14 cellular contexts compared by ENCODE assay signal in the genomic region with DNA sequence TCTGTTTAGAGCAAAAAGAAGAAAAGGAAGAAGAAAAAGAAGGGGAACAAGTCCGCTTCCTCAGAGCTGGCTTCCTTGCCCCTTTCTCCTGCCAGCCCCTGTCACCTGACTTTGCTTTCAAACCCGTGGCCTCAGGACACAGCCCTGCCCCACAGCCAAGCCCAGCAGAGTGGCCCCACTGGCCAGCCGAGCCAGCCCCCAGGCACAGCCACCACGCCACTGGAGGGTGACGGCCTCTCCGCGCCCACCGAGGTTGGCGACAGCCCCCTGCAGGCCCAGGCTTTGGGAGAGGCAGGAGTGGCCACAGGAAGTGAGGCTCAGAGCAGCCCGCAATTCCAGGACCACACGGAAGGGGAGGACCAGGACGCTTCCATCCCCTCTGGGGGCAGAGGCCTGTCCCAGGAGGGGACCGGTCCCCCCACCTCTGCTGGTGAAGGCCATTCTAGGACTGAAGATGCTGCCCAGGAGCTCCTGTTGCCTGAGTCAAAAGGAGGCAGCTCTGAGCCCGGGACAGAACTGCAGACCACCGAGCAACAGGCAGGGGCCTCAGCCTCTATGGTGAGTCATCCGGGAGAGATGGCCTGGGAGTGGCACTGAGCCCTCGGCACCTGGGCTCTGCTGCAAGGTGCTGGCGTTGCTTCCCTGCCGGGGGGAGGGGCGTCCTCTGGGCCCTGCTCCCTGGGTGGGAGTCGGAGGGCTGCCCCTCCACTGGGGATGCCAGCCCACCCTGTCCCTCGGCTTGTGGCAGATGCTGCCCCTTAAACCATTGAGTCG. TPM values are rescaled to one million over a fixed set of nuclear protein-coding genes. Genes with fewer than 3 reads are reported as not detected.
DNase-seq lines count a peak whose midpoint lies in the region; ATAC-seq, FAIRE-seq and TF ChIP-seq lines count a peak whose summit lies in the region.
"Had no signal": no experiment of that assay in that cellular context is flagged by ENCODE, and none has a peak within 500 bp of the region (broad histone marks: within the 10 kb centered on the region; RNA-seq: fewer than 3 reads in every experiment).

No MANE protein-coding gene starts in this region.

- no peak overlapping the region for H2AK5ac ChIP-seq in H9 (ENCODE audit: insufficient read length, low read length)

- ATAC-seq in CD4-positive, CD25-positive, alpha-beta regulatory T cell (ENCODE audit: low read depth in 2 of 2): no peak
- ATAC-seq in GM12878 (no peak), mucosa of descending colon (peak; percentile 13), HG03159 (IDR thresholded peaks at IDR 0.05; ENCODE audit: unreplicated experiment) (no peak)

- no peak overlapping the region for H3K9ac ChIP-seq in H9 (ENCODE audit: extremely low read depth, insufficient read length, low read length)
- H3K9ac ChIP-seq in GM12878 (ENCODE audit: control insufficient read depth, insufficient read depth, low read length): no peak overlapping the region
- H3K9ac ChIP-seq: KMS-11 had no signal

- no peaks in the 10 kb centered on the region for H3K4me1 ChIP-seq in CD4-positive, CD25-positive, alpha-beta regulatory T cell (ENCODE audit: control insufficient read depth, insufficient read depth, low read length, poor library complexity, severe bottlenecking)
- H3K4me1 ChIP-seq in H9 (ENCODE audit: insufficient read depth, low read length) (no peaks in the 10 kb centered on the region), GM12878 (ENCODE audit: control insufficient read depth, insufficient read depth, low read length) (no peaks in the 10 kb centered on the region), mucosa of descending colon (ENCODE audit: low read depth) (no peaks in the 10 kb centered on the region), Caco-2 (0 out of 2 replicates have a peak, but pooled peaks cover 4% of the 10 kb centered on the region)

- H3K27me3 ChIP-seq in CD4-positive, CD25-positive, alpha-beta regulatory T cell (ENCODE audit: control insufficient read depth, insufficient read depth, low read length): no peaks in the 10 kb centered on the region
- H3K27me3 ChIP-seq in H9 (ENCODE audit: insufficient read depth, low read length): no peaks in the 10 kb centered on the region
- H3K27me3 ChIP-seq in GM12878 (replicated peaks in 1 of 2; ENCODE audit: control insufficient read depth in 2 of 2, insufficient read depth in 2 of 2, low read length in 1 of 2): no peaks in the 10 kb centered on the region
- H3K27me3 ChIP-seq in Caco-2 (replicated peaks; ENCODE audit: control insufficient read depth, insufficient read depth, low read length): no peaks in the 10 kb centered on the region

- H3K79me1 ChIP-seq in H9 (ENCODE audit: insufficient read depth, low read depth, low read length, poor library complexity, severe bottlenecking): no peaks in the 10 kb centered on the region

- H3K36me3 Mint-ChIP-seq in CD4-positive, CD25-positive, alpha-beta regulatory T cell: peaks cover 32% of the 10 kb centered on the region
- H3K36me3 Mint-ChIP-seq in H9 (ENCODE audit: insufficient read depth in 1 of 3, low read depth in 3 of 3) (peaks cover 21 to 41% (median 39%) of the 10 kb centered on the region in 3 experiments), Caco-2 (ENCODE audit: insufficient read depth, unreplicated experiment) (peaks cover 35% of the 10 kb centered on the region)

- in situ Hi-C loops in GM12878 (cut with MboI): no loop called here

- WGBS in H9 (ENCODE audit: extremely low coverage, insufficient read length, low lambda C conversion rate): no CpG with 5 or more reads among the region's 23 CpGs
- WGBS in GM12878 (ENCODE audit: insufficient coverage, insufficient replicate concordance, low lambda C conversion rate, missing lambda C conversion rate): 97% methylated on average over 23 of the region's 23 CpGs

- H4K91ac ChIP-seq in H9 (ENCODE audit: insufficient read length, low read depth, low read length): no peak overlapping the region

- no peak for DNase-seq in CD4-positive, CD25-positive, alpha-beta regulatory T cell
- no peak for DNase-seq in H9
- no peak for DNase-seq in GM12878 (ENCODE audit: low read depth, low spot score)
- DNase-seq in mucosa of descending colon: peak in 1 of 3 donors; percentile 40
- DNase-seq in NOMO-1 (lab: John Stamatoyannopoulos, UW; ENCODE audit: unreplicated experiment in 2 of 2): no peak
- DNase-seq in Caco-2: no peak
- DNase-seq: activated CD4-positive, CD25-positive, alpha-beta regulatory T cell treated with anti-CD3 and anti-CD28 coated beads, Interleukin-2, amount 50 U/mL, for 72 hours; activated effector memory CD4-positive, alpha-beta T cell treated with anti-CD3 and anti-CD28 coated beads, Interleukin-2, amount 50 U/mL, for 16 hours; kidney glomerular epithelial cell; NCI-H2029 treated with DMSO at 0.1 percent for 48 hours had no signal

- no peak overlapping the region for H2BK12ac ChIP-seq in H9 (ENCODE audit: insufficient read length, low read depth, low read length)

- TF ChIP-seq EP300 in GM12878 (IDR thresholded peaks at IDR 0.05; ENCODE audit: borderline replicate concordance in 1 of 2, control insufficient read depth in 1 of 2, low read depth in 2 of 2, low read length in 2 of 2): no peak

- H2AFZ ChIP-seq in H9 (ENCODE audit: low read length): no peak overlapping the region
- no peak overlapping the region for H2AFZ ChIP-seq in GM12878 (ENCODE audit: control insufficient read depth, low read depth, low read length)

- H4K5ac ChIP-seq in H9 (ENCODE audit: insufficient read length, low read depth, low read length): no peak overlapping the region

- H3K79me2 ChIP-seq in H9 (ENCODE audit: insufficient read depth, low read length) (no peaks in the 10 kb centered on the region), GM12878 (ENCODE audit: control insufficient read depth, insufficient read depth, low read length) (no peaks in the 10 kb centered on the region; the same call in 1 of the 2 replicates)

- BruUV-seq in GM12878 (replicated peaks; lab: Mats Ljungman, UMichigan) (TSS peak; percentile 73), Caco-2 (replicated peaks; lab: Mats Ljungman, UMichigan) (no TSS peak)

- no peak overlapping the region for H4K8ac ChIP-seq in H9 (replicated peaks; ENCODE audit: insufficient read length, low read depth, low read length)

- H4K20me1 ChIP-seq in H9 (ENCODE audit: control insufficient read depth, insufficient read depth, insufficient read length) (peaks cover 3% of the 10 kb centered on the region), GM12878 (ENCODE audit: control insufficient read depth, insufficient read depth) (0 out of 2 replicates have a peak, but pooled peaks cover 2% of the 10 kb centered on the region)

- H3K27ac Mint-ChIP-seq in CD4-positive, CD25-positive, alpha-beta regulatory T cell: peak overlapping the region in 2 of 3 donors; percentile 5 to 38
- H3K27ac Mint-ChIP-seq in H9 (peak overlapping the region; percentile 8 to 52 (median 42); a peak in 5 of 7 replicates), Caco-2 (ENCODE audit: unreplicated experiment) (no peak overlapping the region)

- no peak for TF ChIP-seq RAD21 in GM12878 (IDR thresholded peaks at IDR 0.05; ENCODE audit: insufficient read depth, low read depth, low read length)

- CTCF ChIA-PET in GM12878 (lab: Yijun Ruan, JAX): no interaction called here
- CTCF ChIA-PET in Caco-2 (lab: Charles Lee): no interaction called here

- H2BK15ac ChIP-seq in H9 (ENCODE audit: low read depth, low read length): no peak overlapping the region

- H3K14ac ChIP-seq in H9 (ENCODE audit: insufficient read depth, low read length): no peak overlapping the region

- no peak overlapping the region for H3K56ac ChIP-seq in H9 (ENCODE audit: insufficient read length, low read depth, low read length)

- no peak overlapping the region for H3T11ph ChIP-seq in H9 (ENCODE audit: low read length)

- no peaks in the 10 kb centered on the region for H3K9me3 Mint-ChIP-seq in CD4-positive, CD25-positive, alpha-beta regulatory T cell
- H3K9me3 Mint-ChIP-seq in H9 (no peaks in the 10 kb centered on the region), Caco-2 (ENCODE audit: unreplicated experiment) (no peaks in the 10 kb centered on the region)
- H3K9me3 Mint-ChIP-seq: neural crest cell had no signal

- POLR2A ChIA-PET in GM12878 (lab: Charles Lee): no interaction called here
- POLR2A ChIA-PET in Caco-2 (lab: Charles Lee): no interaction called here

- no peak overlapping the region for H3K4me3 ChIP-seq in CD4-positive, CD25-positive, alpha-beta regulatory T cell (ENCODE audit: low read depth, low read length)
- H3K4me3 ChIP-seq in GM12878: no peak overlapping the region
- no peak overlapping the region for H3K4me3 ChIP-seq in mucosa of descending colon
- no peak overlapping the region for H3K4me3 ChIP-seq in Caco-2 (ENCODE audit: low read depth, low read length)

- SMC1A ChIA-PET in GM12878 (lab: Charles Lee; ENCODE audit: uncharacterized antibody, unreplicated experiment): no interaction called here

- no peak for FAIRE-seq in GM12878 (lab: Jason Lieb, UNC)
- FAIRE-seq: bronchial epithelial cell had no signal

- H3K23ac ChIP-seq in H9 (ENCODE audit: insufficient read length, low read depth, low read length): no peak overlapping the region

- no peaks in the 10 kb centered on the region for H3K9me3 ChIP-seq in CD4-positive, CD25-positive, alpha-beta regulatory T cell (ENCODE audit: control insufficient read depth in 2 of 2, low read length in 2 of 2)
- H3K9me3 ChIP-seq in H9 (ENCODE audit: control insufficient read depth, low read depth, low read length) (no peaks in the 10 kb centered on the region), GM12878 (replicated peaks; ENCODE audit: control insufficient read depth, insufficient read depth, low read length) (no peaks in the 10 kb centered on the region), mucosa of descending colon (no peaks in the 10 kb centered on the region), Caco-2 (no peaks in the 10 kb centered on the region)

- no peak overlapping the region for H2BK120ac ChIP-seq in H9 (ENCODE audit: low read depth, low read length, poor library complexity, severe bottlenecking)

- peak overlapping the region; percentile 14 for H3K27ac ChIP-seq in CD4-positive, CD25-positive, alpha-beta regulatory T cell (ENCODE audit: insufficient read depth, low read length, poor library complexity, severe bottlenecking)
- H3K27ac ChIP-seq in H9 (ENCODE audit: insufficient read length, low read depth, low read length) (no peak overlapping the region), GM12878 (ENCODE audit: control insufficient read depth, insufficient read depth) (no peak overlapping the region)
- H3K27ac ChIP-seq: KMS-11 had no signal

- no peak for TF ChIP-seq CTCF in H9 (conservative IDR thresholded peaks at IDR 0.05)
- TF ChIP-seq CTCF in GM12878 (IDR thresholded peaks at IDR 0.05 in 2 of 3, conservative IDR thresholded peaks at IDR 0.05 in 1 of 3; ENCODE audit: control insufficient read depth in 2 of 3, extremely low read depth in 1 of 3, insufficient read depth in 1 of 3, low read depth in 3 of 3, low read length in 3 of 3): no peak
- no peak for TF ChIP-seq CTCF in mucosa of descending colon (IDR thresholded peaks at IDR 0.05)
- no peak for TF ChIP-seq CTCF in Caco-2 (IDR thresholded peaks at IDR 0.05; ENCODE audit: insufficient read depth in 1 of 2, low read depth in 1 of 2, low read length in 1 of 2, severe bottlenecking in 1 of 2, unreplicated experiment in 1 of 2)

- no peak overlapping the region for H3K18ac ChIP-seq in H9 (ENCODE audit: insufficient read length, low read depth, low read length)

- RAD21 ChIA-PET in GM12878 (lab: Charles Lee; ENCODE audit: unreplicated experiment): interaction anchor here (0.6 kb wide), 1 partner anchor 23 kb away, joined by 4 read pairs; no protein-coding TSS in a partner anchor

- H2BK20ac ChIP-seq in H9 (ENCODE audit: low read depth, low read length, poor library complexity, severe bottlenecking): no peak overlapping the region

- no peak for TF ChIP-seq POLR2A in GM12878 (IDR thresholded peaks at IDR 0.05; ENCODE audit: low read depth, low read length)

- H3K27me3 Mint-ChIP-seq in CD4-positive, CD25-positive, alpha-beta regulatory T cell: no peaks in the 10 kb centered on the region
- no peaks in the 10 kb centered on the region; the same call in 1 of the 2 replicates for H3K27me3 Mint-ChIP-seq in H9 (ENCODE audit: low read depth)
- no peaks in the 10 kb centered on the region for H3K27me3 Mint-ChIP-seq in Caco-2 (ENCODE audit: insufficient read depth, unreplicated experiment)

- no peaks in the 10 kb centered on the region for H3K23me2 ChIP-seq in H9 (ENCODE audit: insufficient read length, low read depth, low read length, poor library complexity, severe bottlenecking)

- H3K36me3 ChIP-seq in CD4-positive, CD25-positive, alpha-beta regulatory T cell (ENCODE audit: control insufficient read depth, insufficient read depth, low read length): peaks cover 63% of the 10 kb centered on the region
- H3K36me3 ChIP-seq in GM12878 (ENCODE audit: control insufficient read depth in 2 of 2, insufficient read depth in 2 of 2, low read length in 1 of 2) (peaks cover 9 to 41% of the 10 kb centered on the region in 2 experiments; a peak in 3 of 4 replicates), mucosa of descending colon (ENCODE audit: low read depth) (peaks cover 12% of the 10 kb centered on the region), Caco-2 (ENCODE audit: control insufficient read depth, insufficient read depth, low read length) (peaks cover 4% of the 10 kb centered on the region)

- no peak overlapping the region for H2BK5ac ChIP-seq in H9 (ENCODE audit: insufficient read length, low read length)

- peaks cover 0 to 12% (median 3%) of the 10 kb centered on the region in 4 donors for H3K4me1 Mint-ChIP-seq in CD4-positive, CD25-positive, alpha-beta regulatory T cell
- H3K4me1 Mint-ChIP-seq in H9 (peaks cover 6 to 14% of the 10 kb centered on the region in 2 experiments), Caco-2 (ENCODE audit: low read depth, unreplicated experiment) (no peaks in the 10 kb centered on the region)

- H3K4me3 Mint-ChIP-seq in CD4-positive, CD25-positive, alpha-beta regulatory T cell: no peak overlapping the region
- H3K4me3 Mint-ChIP-seq in H9 (no peak overlapping the region), Caco-2 (ENCODE audit: unreplicated experiment) (no peak overlapping the region)
- H3K4me3 Mint-ChIP-seq: neural crest cell had no signal

- H3K4ac ChIP-seq in H9 (ENCODE audit: low read depth, low read length): no peak overlapping the region

- H3K4me2 ChIP-seq in H9 (ENCODE audit: insufficient read depth, insufficient read length, low read length) (no peak overlapping the region), GM12878 (ENCODE audit: control insufficient read depth, insufficient read depth) (no peak overlapping the region)
- H3K4me2 ChIP-seq: KMS-11 had no signal

- intact Hi-C loops in GM12878 (cut with micrococcal nuclease; ENCODE audit: unreplicated experiment): no loop called here
- intact Hi-C loops in mucosa of descending colon (cut with DNase I, micrococcal nuclease): no loop called here
- intact Hi-C loops in Caco-2 (cut with micrococcal nuclease; ENCODE audit: unreplicated experiment): no loop called here

RNA-seq across cellular contexts. Expression of gene RNF213, which starts 27.3 kb away (rescaled TPM):
- 666 TPM for total RNA-seq in CD4-positive, CD25-positive, alpha-beta regulatory T cell
- polyA plus RNA-seq in CD4-positive, CD25-positive, alpha-beta regulatory T cell: 10 to 100 TPM; 27.6 to 33.7 (median 31.2) TPM
- total RNA-seq in H9 (2021) (32.5 and 34.3 TPM in 2 replicates), GM12878 (2014; rRNA removed) (84.7 and 105 TPM in 2 replicates), GM12878 (2014; rRNA removed; fragmentation: Illumina TruSeq; extraction: Trizol) (54.8 and 60.3 TPM in 2 replicates), GM12878 (2021) (129 and 145 TPM in 2 replicates), mucosa of descending colon (100 to 1,000 TPM; 135 to 143 (median 136) TPM), Caco-2 (2022) (61.4 and 70.5 TPM in 2 replicates)
- total RNA-seq in GM12878 (2013; cell fraction: nucleolus; rRNA removed): 595 and 707 TPM in 2 replicates
- 66.3 TPM for polyA plus RNA-seq in GM12878 (2011; ENCODE audit: low read depth)
- polyA plus RNA-seq in GM12878 (2011; rRNA removed) (58.2 and 76.8 TPM in 2 replicates), GM12878 (2014; fragmentation: Illumina TruSeq; extraction: Trizol) (97.1 and 113 TPM in 2 replicates), GM12878 (2014; fragmentation: Nextera tagmentation; extraction: Ambion mirVana) (10 to 100 TPM; 18.6 to 23.6 TPM), GM12878 (2014; rRNA removed) (79.3 and 95.1 TPM in 2 replicates), GM12878 (2016; fragmentation: Nextera tagmentation; extraction: Ambion mirVana) (10 to 100 TPM; 52.4 to 53.6 TPM)
- 51.9 and 56.6 TPM in 2 replicates for polyA plus RNA-seq in GM12878 (2011; cell fraction: cytosol; rRNA removed)
- 460 and 635 TPM in 2 replicates for polyA plus RNA-seq in GM12878 (2011; cell fraction: nucleus; rRNA removed)
- polyA plus RNA-seq in GM12878 (2012): 82.0 and 104 TPM in 2 replicates
- polyA minus RNA-seq in GM12878 (2011; rRNA and poly(A)+ RNA removed): 191 and 202 TPM in 2 replicates
- polyA minus RNA-seq in GM12878 (2011; cell fraction: cytosol; rRNA and poly(A)+ RNA removed): 72.8 and 86.2 TPM in 2 replicates
- polyA minus RNA-seq in GM12878 (2011; cell fraction: nucleus; rRNA and poly(A)+ RNA removed): 196 and 291 TPM in 2 replicates
